In genomic region chr19:35501684-35502083, GRCh38 we compare ENCODE assay signal across 22 cellular contexts. TPM values are rescaled to one million over a fixed set of nuclear protein-coding genes. Genes with fewer than 3 reads are reported as not detected.
A peak's percentile ranks its signal among the peaks of the same experiment; 100 is the strongest.
DNase-seq lines count a peak whose midpoint lies in the region; TF ChIP-seq lines count a peak whose summit lies in the region.
"Had no signal": no experiment of that assay in that cellular context is flagged by ENCODE, and none has a peak within 500 bp of the region (broad histone marks: within the 10 kb centered on the region; RNA-seq: fewer than 3 reads in every experiment).

No MANE protein-coding gene starts in this region.

- H3K27me3 ChIP-seq in ovary = no peaks in the 10 kb centered on the region
- H3K27me3 ChIP-seq: colonic mucosa, pancreas had no signal

- H3K36me3 ChIP-seq in ovary = no peaks in the 10 kb centered on the region
- H3K36me3 ChIP-seq: colonic mucosa, SJSA1 had no signal

- no peak overlapping the region for H3K27ac ChIP-seq in ovary
- H3K27ac ChIP-seq: colonic mucosa, pancreas, SJSA1 had no signal

- H3K9me3 ChIP-seq in ovary = no peaks in the 10 kb centered on the region
- H3K9me3 ChIP-seq: colonic mucosa, pancreas, SJSA1 had no signal

- DNase-seq in EH (ENCODE audit: low read depth) (peak; percentile 32), M059J (ENCODE audit: low read depth) (peak; percentile 12), fibroblast of pulmonary artery (ENCODE audit: low read depth) (peak; percentile 26), ovary (peak in 3 of 5 donors; percentile 35 to 56 (median 54)), activated gamma-delta T cell treated with Interleukin-2 at 50 U/mL for 16 hours (no peak), NCI-H524 treated with DMSO at 0.1 percent for 48 hours (lab: John Stamatoyannopoulos, UW) (no peak), HUDEP-2 (lab: John Stamatoyannopoulos, UW; ENCODE audit: unreplicated experiment in 76 of 76) (no peak)
- no peak for DNase-seq in effector CD4-positive, alpha-beta T cell
- DNase-seq: activated CD4-positive, alpha-beta T cell treated with anti-CD3 and anti-CD28 coated beads, Interleukin-2, amount 10 ng/mL, durations not matched to agents 7 days and 5 days; activated CD8-positive, alpha-beta memory T cell treated with anti-CD3 and anti-CD28 coated beads, Interleukin-2, amount 50 U/mL, for 4 hours; colonic mucosa; GF-D8; hippocampal formation; naive B cell; NCI-H1694; NCI-H82; OCI-M1; pancreas; stimulated activated naive B cell treated with anti-CD40 and anti-IgM and Interleukin-4, amounts not matched to agents 10 μg/mL and 1 μg/mL and 100 μg/mL, for 72 hours had no signal

- intact Hi-C loops in ovary (cut with DNase I) = loop anchor here in 1 of 4 donors (10.0 kb wide), 1 partner anchor 237 kb away; the partner anchor contains the start of gene USF2

- no peaks in the 10 kb centered on the region for H3K4me1 ChIP-seq in ovary (ENCODE audit: insufficient read depth)
- H3K4me1 ChIP-seq: colonic mucosa, pancreas, SJSA1 had no signal

- no peak for TF ChIP-seq POLR2A in ovary (IDR thresholded peaks at IDR 0.05)

- TF ChIP-seq CTCF in fibroblast of pulmonary artery (IDR thresholded peaks at IDR 0.05; ENCODE audit: low read length, missing control alignments) = no peak
- TF ChIP-seq CTCF in ovary (IDR thresholded peaks at IDR 0.05) = no peak

- H3K4me3 ChIP-seq in fibroblast of pulmonary artery (replicated peaks; ENCODE audit: low read depth, low read length) = no peak overlapping the region
- no peak overlapping the region for H3K4me3 ChIP-seq in ovary
- H3K4me3 ChIP-seq: colonic mucosa, pancreas, SJSA1 had no signal

- no peak for TF ChIP-seq EP300 in ovary (IDR thresholded peaks at IDR 0.05)

- WGBS in ovary, 3 donors = 63 to 67% (median 67%) methylated on average over 15 of the region's 15 CpGs

RNA-seq across cellular contexts. Expression of gene KRTDAP, which starts 11.4 kb away (rescaled TPM):
- total RNA-seq in M059J (2014; rRNA removed; shearing (Covaris generic)) = not detected in 2 replicates
- total RNA-seq in ovary = 1 to 10 TPM in 1 of 7 donors, under 1 TPM in 4, not detected in 2; 0.54 to 1.6 (median 0.75) TPM
- not detected for polyA plus RNA-seq in ovary
- total RNA-seq: activated CD4-positive, alpha-beta T cell treated with anti-CD3 and anti-CD28 coated beads, Interleukin-2, amount 10 ng/mL, durations not matched to agents 7 days and 5 days; activated T-helper 2 cell treated with anti-CD3 and anti-CD28 coated beads, Interferon-gamma antibody, Interleukin-2, Interleukin-4, amounts not matched to agents 10 μg/mL and 5 μg/mL and 100 μg/mL, durations not matched to agents 14 hours and 24 hours and 36 hours; colonic mucosa; SJSA1 had no signal
- polyA plus RNA-seq: IgD-negative memory B cell had no signal

RNA-seq across cellular contexts. Expression of gene DMKN, which starts 11.8 kb away (rescaled TPM):
- 6.7 and 34.4 TPM in 2 replicates for total RNA-seq in M059J (2014; rRNA removed; shearing (Covaris generic))
- total RNA-seq in ovary = 100 to 1,000 TPM in 3 of 7 donors, 10 to 100 TPM in 4; 82.1 to 177 (median 98.4) TPM
- polyA plus RNA-seq in ovary = 10 to 100 TPM; 58.3 to 59.0 TPM
- total RNA-seq: activated CD4-positive, alpha-beta T cell treated with anti-CD3 and anti-CD28 coated beads, Interleukin-2, amount 10 ng/mL, durations not matched to agents 7 days and 5 days; SJSA1 had no signal

RNA-seq across cellular contexts. Expression of gene SBSN, which starts 26.4 kb away (rescaled TPM):
- total RNA-seq in M059J (2014; rRNA removed; shearing (Covaris generic)) = 0.25 and 0.49 TPM in 2 replicates
- total RNA-seq in ovary = not detected
- not detected for polyA plus RNA-seq in ovary
- total RNA-seq: activated CD4-positive, alpha-beta T cell treated with anti-CD3 and anti-CD28 coated beads, Interleukin-2, amount 10 ng/mL, durations not matched to agents 7 days and 5 days; activated T-helper 2 cell treated with anti-CD3 and anti-CD28 coated beads, Interferon-gamma antibody, Interleukin-2, Interleukin-4, amounts not matched to agents 10 μg/mL and 5 μg/mL and 100 μg/mL, durations not matched to agents 14 hours and 24 hours and 36 hours; colonic mucosa; pancreas; SJSA1 had no signal
- polyA plus RNA-seq: IgD-negative memory B cell had no signal

RNA-seq across cellular contexts. Expression of gene GAPDHS, which starts 31.6 kb away (rescaled TPM):
- not detected in 2 replicates for total RNA-seq in M059J (2014; rRNA removed; shearing (Covaris generic))
- total RNA-seq in ovary = not detected
- not detected for polyA plus RNA-seq in ovary
- total RNA-seq: activated CD4-positive, alpha-beta T cell treated with anti-CD3 and anti-CD28 coated beads, Interleukin-2, amount 10 ng/mL, durations not matched to agents 7 days and 5 days; activated T-helper 2 cell treated with anti-CD3 and anti-CD28 coated beads, Interferon-gamma antibody, Interleukin-2, Interleukin-4, amounts not matched to agents 10 μg/mL and 5 μg/mL and 100 μg/mL, durations not matched to agents 14 hours and 24 hours and 36 hours; colonic mucosa; pancreas; SJSA1 had no signal
- polyA plus RNA-seq: IgD-negative memory B cell, pancreas had no signal

RNA-seq across cellular contexts. Expression of gene TMEM147, which starts 43.7 kb away (rescaled TPM):
- total RNA-seq in M059J (2014; rRNA removed; shearing (Covaris generic)) = 106 and 116 TPM in 2 replicates
- total RNA-seq in ovary = 10 to 100 TPM; 61.4 to 87.7 (median 66.8) TPM
- polyA plus RNA-seq in ovary = 100 to 1,000 TPM in 1 of 2 donors, 10 to 100 TPM in 1; 80.9 to 105 TPM

Comparison
In these comparisons a context has a peak if more than half of its experiments do, and no peak if none do; other contexts are left out.
1. DNase-seq: peak in EH (single experiment), M059J (single experiment), fibroblast of pulmonary artery (single experiment) and ovary (3 of 5); none in effector CD4-positive, alpha-beta T cell (single experiment), activated gamma-delta T cell treated with Interleukin-2 at 50 U/mL for 16 hours (single experiment), NCI-H524 treated with DMSO at 0.1 percent for 48 hours (single experiment) and HUDEP-2 (0 of 76).